8 cellular contexts compared by ENCODE assay signal in genomic region chr9:115211413-115212204, GRCh38.
DNase-seq lines count a peak whose midpoint lies in the region; ATAC-seq and TF ChIP-seq lines count a peak whose summit lies in the region.

No MANE protein-coding gene starts in this region.

- no peak overlapping the region for H3K27ac ChIP-seq in mesendoderm (ENCODE audit: low read depth, low read length)

- H3K79me1 ChIP-seq in mesendoderm (ENCODE audit: low read length), result no peaks in the 10 kb centered on the region

- no peak overlapping the region for H2BK5ac ChIP-seq in mesendoderm (ENCODE audit: low read length)

- H3K36me3 Mint-ChIP-seq in HFFc6 (ENCODE audit: low read depth) (no peaks in the 10 kb centered on the region), CD14-positive monocyte (no peaks in the 10 kb centered on the region)

- no peak overlapping the region for H3K4me2 ChIP-seq in mesendoderm (ENCODE audit: low read length)

- H2AK5ac ChIP-seq in mesendoderm (ENCODE audit: low read length), result no peak overlapping the region

- H3K4me1 ChIP-seq in mesendoderm (ENCODE audit: control insufficient read depth, low read depth, low read length), result peaks cover 5% of the 10 kb centered on the region

- TF ChIP-seq CTCF in HFFc6 (IDR thresholded peaks at IDR 0.05) (no peak), CD14-positive monocyte (IDR thresholded peaks at IDR 0.05) (no peak), omental fat pad (IDR thresholded peaks at IDR 0.05) (no peak)

- H3K79me2 ChIP-seq in mesendoderm (ENCODE audit: control insufficient read depth, insufficient read depth, low read length), result no peaks in the 10 kb centered on the region

- WGBS in mesendoderm (ENCODE audit: extremely low coverage, insufficient coverage, low lambda C conversion rate), result no CpG with 5 or more reads among the region's 3 CpGs

- peak overlapping the region; percentile 57 for H3K56ac ChIP-seq in mesendoderm (ENCODE audit: low read length)

- H3K4me1 Mint-ChIP-seq in HFFc6 (ENCODE audit: low read depth) (peaks cover 82% of the 10 kb centered on the region), CD14-positive monocyte (no peaks in the 10 kb centered on the region)

- ATAC-seq in GM18517 (IDR thresholded peaks at IDR 0.05; ENCODE audit: unreplicated experiment), result peak; percentile 58
- no peak for ATAC-seq in omental fat pad (ENCODE audit: low FRiP score)

- H3K23ac ChIP-seq in mesendoderm (ENCODE audit: low read length), result no peak overlapping the region

- no peaks in the 10 kb centered on the region for H3K27me3 ChIP-seq in mesendoderm (ENCODE audit: insufficient read depth, low read length, poor library complexity)

- DNase-seq in HFFc6, result peak; percentile 67
- DNase-seq in LHCN-M2 (ENCODE audit: low read depth), result peak; percentile 92
- DNase-seq in mesendoderm, result no peak
- DNase-seq in CD14-positive monocyte (ENCODE audit: low spot score), result no peak
- no peak for DNase-seq in omental fat pad (ENCODE audit: low spot score)
- no peak for DNase-seq in ureter (ENCODE audit: low spot score)
- no peak for DNase-seq in SIG-M5 treated with dmso at 0.1 percent for 504 hours (lab: John Stamatoyannopoulos, UW; ENCODE audit: unreplicated experiment)

- H3K4me3 Mint-ChIP-seq in HFFc6, result peak overlapping the region; percentile 14
- no peak overlapping the region for H3K4me3 Mint-ChIP-seq in CD14-positive monocyte

- no peak overlapping the region for H2BK15ac ChIP-seq in mesendoderm (replicated peaks; ENCODE audit: low read depth)

- no peak overlapping the region for H4K8ac ChIP-seq in mesendoderm (ENCODE audit: low read depth, low read length)

- no peaks in the 10 kb centered on the region for H3K36me3 ChIP-seq in mesendoderm (ENCODE audit: control insufficient read depth, insufficient read depth, low read length)

- intact Hi-C loops in CD14-positive monocyte (cut with micrococcal nuclease), result no loop called here

- H3K9ac ChIP-seq in mesendoderm (ENCODE audit: low read length), result no peak overlapping the region

- H3K27ac Mint-ChIP-seq in HFFc6 (peak overlapping the region; percentile 8; the same call in 1 of the 2 replicates), CD14-positive monocyte (no peak overlapping the region)

- H4K5ac ChIP-seq in mesendoderm (ENCODE audit: low read length), result no peak overlapping the region

- no peak overlapping the region for H3K4me3 ChIP-seq in mesendoderm (ENCODE audit: low read length)

- H3K9me3 Mint-ChIP-seq in HFFc6 (no peaks in the 10 kb centered on the region), CD14-positive monocyte (peaks cover 0 to 3% (median 1%) of the 10 kb centered on the region in 7 donors)

- peaks cover 5% of the 10 kb centered on the region for H3K27me3 Mint-ChIP-seq in HFFc6 (ENCODE audit: insufficient read depth)
- H3K27me3 Mint-ChIP-seq in CD14-positive monocyte (ENCODE audit: low read depth in 3 of 3), result peaks cover 0 to 3% (median 1%) of the 10 kb centered on the region in 3 donors

- peak overlapping the region; percentile 45 for H3K18ac ChIP-seq in mesendoderm (ENCODE audit: low read length)

- H2BK120ac ChIP-seq in mesendoderm (ENCODE audit: low read depth, low read length), result no peak overlapping the region

- H3K4ac ChIP-seq in mesendoderm (ENCODE audit: low read depth, low read length), result no peak overlapping the region

Comparison
In these comparisons a context has a peak if more than half of its experiments do, and no peak if none do; other contexts are left out.
1. DNase-seq: peak in HFFc6 (single experiment) and LHCN-M2 (single experiment); none in mesendoderm (single experiment), CD14-positive monocyte (single experiment), omental fat pad (single experiment), ureter (single experiment) and SIG-M5 treated with dmso at 0.1 percent for 504 hours (single experiment).